Comparison of ENCODE assay signal across 8 cellular contexts in genomic region chr9:109469646-109470358, GRCh38. TPM values are rescaled to one million over a fixed set of nuclear protein-coding genes. Genes with fewer than 3 reads are reported as not detected.
DNase-seq lines count a peak whose midpoint lies in the region; ATAC-seq, FAIRE-seq and TF ChIP-seq lines count a peak whose summit lies in the region.

No MANE protein-coding gene starts in this region.

- POLR2A ChIA-PET in activated CD4-positive, alpha-beta memory T cell treated with anti-CD3 and anti-CD28 coated beads for 36 hours (lab: Charles Lee): interaction anchor here (1.0 kb wide), 1 partner anchor 28 kb away, joined by 3 read pairs; no protein-coding TSS in a partner anchor

- H3K27me3 Mint-ChIP-seq in activated CD4-positive, alpha-beta memory T cell treated with anti-CD3 and anti-CD28 coated beads for 36 hours: peaks cover 11% of the 10 kb centered on the region

- ATAC-seq in GM19452 (IDR thresholded peaks at IDR 0.05; ENCODE audit: unreplicated experiment) (peak; percentile 97), HG03521 (IDR thresholded peaks at IDR 0.05; ENCODE audit: unreplicated experiment) (peak; percentile 91), mucosa of descending colon (peak; percentile 98)
- ATAC-seq in stimulated activated effector memory CD8-positive, alpha-beta T cell treated with anti-CD3 and anti-CD28 coated beads, Interleukin-12 subunit alpha, Interleukin-12 subunit beta, amount 100 ng/mL, for 72 hours: peak; percentile 83

- H3K36me3 Mint-ChIP-seq in activated CD4-positive, alpha-beta memory T cell treated with anti-CD3 and anti-CD28 coated beads for 36 hours: no peaks in the 10 kb centered on the region
- H3K36me3 Mint-ChIP-seq in stimulated activated effector memory CD8-positive, alpha-beta T cell treated with anti-CD3 and anti-CD28 coated beads, Interleukin-12 subunit alpha, Interleukin-12 subunit beta, amount 100 ng/mL, for 72 hours: no peaks in the 10 kb centered on the region

- H3K27ac Mint-ChIP-seq in activated CD4-positive, alpha-beta memory T cell treated with anti-CD3 and anti-CD28 coated beads for 36 hours: no peak overlapping the region
- no peak overlapping the region for H3K27ac Mint-ChIP-seq in stimulated activated effector memory CD8-positive, alpha-beta T cell treated with anti-CD3 and anti-CD28 coated beads, Interleukin-12 subunit alpha, Interleukin-12 subunit beta, amount 100 ng/mL, for 72 hours

- no peak overlapping the region for H3K4me3 ChIP-seq in mucosa of descending colon

- CTCF ChIA-PET in activated CD4-positive, alpha-beta memory T cell treated with anti-CD3 and anti-CD28 coated beads for 36 hours (lab: Charles Lee): interaction anchor here (0.6 to 3.9 kb wide), 24 partner anchors 10 to 342 kb away, joined by 3 to 73 read pairs (median 4); no protein-coding TSS in a partner anchor

- no peaks in the 10 kb centered on the region for H3K9me3 ChIP-seq in mucosa of descending colon

- H3K9me3 Mint-ChIP-seq in activated CD4-positive, alpha-beta memory T cell treated with anti-CD3 and anti-CD28 coated beads for 36 hours: no peaks in the 10 kb centered on the region
- H3K9me3 Mint-ChIP-seq in stimulated activated effector memory CD8-positive, alpha-beta T cell treated with anti-CD3 and anti-CD28 coated beads, Interleukin-12 subunit alpha, Interleukin-12 subunit beta, amount 100 ng/mL, for 72 hours: no peaks in the 10 kb centered on the region

- H3K36me3 ChIP-seq in mucosa of descending colon (ENCODE audit: low read depth): no peaks in the 10 kb centered on the region

- H3K4me3 Mint-ChIP-seq in activated CD4-positive, alpha-beta memory T cell treated with anti-CD3 and anti-CD28 coated beads for 36 hours: no peak overlapping the region
- H3K4me3 Mint-ChIP-seq in stimulated activated effector memory CD8-positive, alpha-beta T cell treated with anti-CD3 and anti-CD28 coated beads, Interleukin-12 subunit alpha, Interleukin-12 subunit beta, amount 100 ng/mL, for 72 hours: no peak overlapping the region

- FAIRE-seq in endometrium (lab: Jason Lieb, UNC): peak; percentile 62

- DNase-seq in COR-L47 (lab: John Stamatoyannopoulos, UW) (peak; percentile 55), NCI-H748 (lab: John Stamatoyannopoulos, UW; ENCODE audit: unreplicated experiment) (peak; percentile 61), mucosa of descending colon (peak in 2 of 3 donors; percentile 71 to 83)
- DNase-seq in activated CD4-positive, alpha-beta memory T cell treated with anti-CD3 and anti-CD28 coated beads for 36 hours: peak; percentile 82
- peak; percentile 11 to 74 for DNase-seq in stimulated activated effector memory CD8-positive, alpha-beta T cell treated with anti-CD3 and anti-CD28 coated beads, Interleukin-12 subunit alpha, Interleukin-12 subunit beta, amount 100 ng/mL, for 72 hours (ENCODE audit: low spot score in 2 of 2)

- peak; percentile 87 for TF ChIP-seq CTCF in mucosa of descending colon (IDR thresholded peaks at IDR 0.05)

- peaks cover 3% of the 10 kb centered on the region for H3K4me1 ChIP-seq in mucosa of descending colon (ENCODE audit: low read depth)

- H3K4me1 Mint-ChIP-seq in activated CD4-positive, alpha-beta memory T cell treated with anti-CD3 and anti-CD28 coated beads for 36 hours (ENCODE audit: low read depth): no peaks in the 10 kb centered on the region
- no peaks in the 10 kb centered on the region for H3K4me1 Mint-ChIP-seq in stimulated activated effector memory CD8-positive, alpha-beta T cell treated with anti-CD3 and anti-CD28 coated beads, Interleukin-12 subunit alpha, Interleukin-12 subunit beta, amount 100 ng/mL, for 72 hours

- intact Hi-C loops in activated CD4-positive, alpha-beta memory T cell treated with anti-CD3 and anti-CD28 coated beads for 36 hours (cut with micrococcal nuclease): loop anchor here (1.0 to 5.0 kb wide), 5 partner anchors 30 to 226 kb away; partner anchors contain the start of gene EPB41L4B
- intact Hi-C loops in mucosa of descending colon (cut with DNase I, micrococcal nuclease): no loop called here

RNA-seq across cellular contexts. Expression of gene PTPN3, which starts 28.3 kb away (rescaled TPM):
- under 1 TPM; 0.52 to 0.56 TPM for total RNA-seq in activated CD4-positive, alpha-beta memory T cell treated with anti-CD3 and anti-CD28 coated beads for 36 hours
- 10 to 100 TPM; 13.2 to 30.3 (median 25.8) TPM for total RNA-seq in mucosa of descending colon

Comparison
In these comparisons a context has a peak if more than half of its experiments do, and no peak if none do; other contexts are left out.
1. RNA of gene PTPN3, which starts 28.3 kb away (total RNA-seq): 13.2 to 30.3 TPM in mucosa of descending colon; 0.52 to 0.56 TPM in activated CD4-positive, alpha-beta memory T cell treated with anti-CD3 and anti-CD28 coated beads for 36 hours; every median in the first group is over 4 times any median in the second.
2. Peak in every context shown above with its lines, with median percentiles within 50 percentile points of each other: DNase-seq and ATAC-seq.